In genomic region chr6:109867009-109867969, GRCh38 we compare ENCODE assay signal across 11 cellular contexts.
DNase-seq lines count a peak whose midpoint lies in the region; ATAC-seq and TF ChIP-seq lines count a peak whose summit lies in the region.
"Had no signal": no experiment of that assay in that cellular context is flagged by ENCODE, and none has a peak within 500 bp of the region (broad histone marks: within the 10 kb centered on the region; RNA-seq: fewer than 3 reads in every experiment).

No MANE protein-coding gene starts in this region.

- H2AK5ac ChIP-seq in IMR-90 (ENCODE audit: low read depth, low read length), result no peak overlapping the region

- H3K9ac ChIP-seq in IMR-90 (ENCODE audit: low read depth, low read length), result no peak overlapping the region

- POLR2A ChIA-PET in IMR-90 (lab: Charles Lee; ENCODE audit: unreplicated experiment), result no interaction called here
- POLR2A ChIA-PET in T-cell (lab: Charles Lee), result interaction anchor here in 1 of 2 donors (0.6 kb wide), 1 partner anchor 560 kb away, joined by 6 read pairs; no protein-coding TSS in a partner anchor

- H2BK20ac ChIP-seq in IMR-90 (ENCODE audit: low read depth, low read length), result no peak overlapping the region

- WGBS in IMR-90 (ENCODE audit: extremely low coverage in 2 of 2, insufficient read length in 1 of 2), 2 experiments, result no CpG with 5 or more reads among the region's 7 CpGs
- WGBS in body of pancreas, 2 donors, result 19 to 23% methylated on average over 7 of the region's 7 CpGs

- H3K4me1 Mint-ChIP-seq in T-cell, result no peaks in the 10 kb centered on the region

- H4K91ac ChIP-seq in IMR-90 (ENCODE audit: insufficient read depth, low read depth, low read length), result no peak overlapping the region

- H3K14ac ChIP-seq in IMR-90 (replicated peaks; ENCODE audit: low read depth, low read length), result no peak overlapping the region

- peaks cover 0 to 4% of the 10 kb centered on the region in 2 donors for H3K27me3 Mint-ChIP-seq in T-cell

- no peak overlapping the region for H3K4ac ChIP-seq in IMR-90 (ENCODE audit: low read depth, low read length)

- H3K36me3 Mint-ChIP-seq in T-cell, result no peaks in the 10 kb centered on the region

- no peaks in the 10 kb centered on the region for H4K20me1 ChIP-seq in IMR-90 (ENCODE audit: insufficient read depth, low read length)

- no peak overlapping the region for H2AK9ac ChIP-seq in IMR-90 (replicated peaks; ENCODE audit: low read depth, low read length, poor library complexity)

- no peak overlapping the region for H2BK5ac ChIP-seq in IMR-90 (ENCODE audit: low read depth, low read length, poor library complexity, severe bottlenecking)

- peaks cover 2% of the 10 kb centered on the region for H3K27me3 ChIP-seq in IMR-90 (ENCODE audit: control insufficient read depth, insufficient read depth, low read length)
- H3K27me3 ChIP-seq in body of pancreas, result no peaks in the 10 kb centered on the region
- no peaks in the 10 kb centered on the region for H3K27me3 ChIP-seq in lower lobe of right lung (ENCODE audit: low read depth)

- H2AFZ ChIP-seq in IMR-90 (replicated peaks; ENCODE audit: low read length, poor library complexity), result no peak overlapping the region

- dilution Hi-C loops in IMR-90 (cut with HindIII; ENCODE audit: low sequenced_read_pairs, unreplicated experiment), result no loop called here

- no peak for TF ChIP-seq RAD21 in IMR-90 (IDR thresholded peaks at IDR 0.05; ENCODE audit: low read length)

- H3K9me3 ChIP-seq in IMR-90 (ENCODE audit: control insufficient read depth, insufficient read depth, low read length) (no peaks in the 10 kb centered on the region), body of pancreas (no peaks in the 10 kb centered on the region), lower lobe of right lung (no peaks in the 10 kb centered on the region)

- no peak overlapping the region for H2BK15ac ChIP-seq in IMR-90 (ENCODE audit: low read depth, low read length)

- H3K9me1 ChIP-seq in IMR-90 (ENCODE audit: insufficient read depth, low read length), result no peaks in the 10 kb centered on the region

- intact Hi-C loops in IMR-90 (cut with micrococcal nuclease), result no loop called here
- intact Hi-C loops in body of pancreas (cut with DNase I), result no loop called here
- intact Hi-C loops in sciatic nerve (cut with DNase I), result no loop called here
- intact Hi-C loops in lower lobe of right lung (cut with DNase I), result no loop called here

- no peak overlapping the region for H3K27ac Mint-ChIP-seq in T-cell

- no peak overlapping the region for H4K8ac ChIP-seq in IMR-90 (ENCODE audit: low read depth in 2 of 2, low read length in 2 of 2)

- ATAC-seq in IMR-90 (ENCODE audit: low read depth), result 0 out of 2 replicates have a peak, but pooled peaks have one; percentile 17
- peak; percentile 65 for ATAC-seq in body of pancreas
- peak; percentile 81 for ATAC-seq in sciatic nerve
- ATAC-seq in T-cell (replicated peaks in 1 of 4), result no peak
- ATAC-seq in GM18505 (IDR thresholded peaks at IDR 0.05; ENCODE audit: unreplicated experiment), result no peak
- no peak for ATAC-seq in lower lobe of right lung
- ATAC-seq: left colon had no signal

- no peaks in the 10 kb centered on the region for H3K79me1 ChIP-seq in IMR-90 (ENCODE audit: low read depth in 1 of 2, low read length in 2 of 2)

- no peak overlapping the region for H4K5ac ChIP-seq in IMR-90 (ENCODE audit: low read depth, low read length)

- no peak overlapping the region for H3K27ac ChIP-seq in IMR-90 (ENCODE audit: insufficient read depth, low read length)
- no peak overlapping the region for H3K27ac ChIP-seq in body of pancreas
- no peak overlapping the region for H3K27ac ChIP-seq in lower lobe of right lung

- H3K18ac ChIP-seq in IMR-90 (ENCODE audit: low read depth, low read length), result no peak overlapping the region

- TF ChIP-seq POLR2A in IMR-90 (IDR thresholded peaks at IDR 0.05; ENCODE audit: low read depth, low read length) (no peak), body of pancreas (IDR thresholded peaks at IDR 0.05) (no peak), GM18505 (IDR thresholded peaks at IDR 0.05; ENCODE audit: borderline replicate concordance, extremely low read depth, insufficient read depth, insufficient read length) (no peak)

- BruUV-seq in IMR-90 (replicated peaks; lab: Mats Ljungman, UMichigan), result no TSS peak

- no peak overlapping the region for H3K4me3 Mint-ChIP-seq in T-cell

- CTCF ChIA-PET in IMR-90 (lab: Yijun Ruan, JAX), result interaction anchor here (0.7 kb wide), 1 partner anchor 52 kb away, joined by 3 read pairs; no protein-coding TSS in a partner anchor
- CTCF ChIA-PET in T-cell (lab: Charles Lee), result no interaction called here

- H3K9me3 Mint-ChIP-seq in T-cell, result peaks cover 0 to 1% (median 0%) of the 10 kb centered on the region in 3 donors

- H3K4me3 ChIP-seq in IMR-90 (ENCODE audit: insufficient read depth, low read depth, low read length) (no peak overlapping the region), body of pancreas (no peak overlapping the region), lower lobe of right lung (no peak overlapping the region)

- no peak for TF ChIP-seq CTCF in IMR-90 (conservative IDR thresholded peaks at IDR 0.05; ENCODE audit: low read depth, low read length)
- no peak for TF ChIP-seq CTCF in body of pancreas (IDR thresholded peaks at IDR 0.05)
- TF ChIP-seq CTCF in lower lobe of right lung (IDR thresholded peaks at IDR 0.05), result no peak

- no peak overlapping the region for H2BK120ac ChIP-seq in IMR-90 (ENCODE audit: low read depth, low read length)

- H3K4me1 ChIP-seq in IMR-90 (ENCODE audit: control insufficient read depth, insufficient read depth, low read length), result no peaks in the 10 kb centered on the region
- H3K4me1 ChIP-seq in body of pancreas, result peaks cover 10% of the 10 kb centered on the region
- H3K4me1 ChIP-seq in lower lobe of right lung, result no peaks in the 10 kb centered on the region

- no peak overlapping the region for H3K4me2 ChIP-seq in IMR-90 (ENCODE audit: low read depth, low read length)

- H3K36me3 ChIP-seq in IMR-90 (ENCODE audit: control insufficient read depth, insufficient read depth, low read length) (no peaks in the 10 kb centered on the region), body of pancreas (replicated peaks in 1 of 2; ENCODE audit: insufficient read depth in 1 of 2, low read depth in 2 of 2) (no peaks in the 10 kb centered on the region), lower lobe of right lung (no peaks in the 10 kb centered on the region)

- no peak overlapping the region for H3K56ac ChIP-seq in IMR-90 (ENCODE audit: extremely low read depth, insufficient read depth, low read length)

- H3K23ac ChIP-seq in IMR-90 (ENCODE audit: low read depth, low read length), result no peak overlapping the region

- DNase-seq in IMR-90, result peak; percentile 6
- DNase-seq in body of pancreas, result peak; percentile 50 to 76 (median 67)
- DNase-seq in hypothalamus (lab: John Stamatoyannopoulos, UW), result peak in 47 of 51 donors; percentile 2 to 87 (median 60)
- peak; percentile 80 for DNase-seq in sciatic nerve (ENCODE audit: low spot score)
- DNase-seq in T-cell, result no peak
- no peak for DNase-seq in lower lobe of right lung
- no peak for DNase-seq in RKO (ENCODE audit: low spot score)
- DNase-seq: EL, KG1 had no signal

- in situ Hi-C loops in IMR-90 (cut with MboI; ENCODE audit: low sequenced_read_pairs), result no loop called here

TF ChIP-seq in IMR-90, 13 proteins besides CTCF, POLR2A, EP300 and RAD21:
- no peak for TF ChIP-seq CEBPB (IDR thresholded peaks at IDR 0.05; ENCODE audit: low read depth, low read length)
- TF ChIP-seq USF2 (IDR thresholded peaks at IDR 0.05; ENCODE audit: low read depth, low read length), result peak; percentile 76

Comparison
In these comparisons a context has a peak if more than half of its experiments do, and no peak if none do; other contexts are left out.
1. ATAC-seq: peak in IMR-90 (single experiment), body of pancreas (single experiment) and sciatic nerve (single experiment); none in T-cell (0 of 4), GM18505 (single experiment) and lower lobe of right lung (0 of 2).
2. DNase-seq: peak in IMR-90 (single experiment), body of pancreas (4 of 4), hypothalamus (47 of 51) and sciatic nerve (single experiment); none in T-cell (0 of 34), lower lobe of right lung (single experiment) and RKO (single experiment).